In genomic region chr7:98653601-98654310, GRCh38 we compare ENCODE assay signal across 1 cellular context.
TF ChIP-seq lines count a peak whose summit lies in the region.

No MANE protein-coding gene starts in this region.

TF ChIP-seq in HepG2, 621 proteins besides CTCF, POLR2A, EP300 and RAD21 (continued from another document):
- TF ChIP-seq, protein P1, sequence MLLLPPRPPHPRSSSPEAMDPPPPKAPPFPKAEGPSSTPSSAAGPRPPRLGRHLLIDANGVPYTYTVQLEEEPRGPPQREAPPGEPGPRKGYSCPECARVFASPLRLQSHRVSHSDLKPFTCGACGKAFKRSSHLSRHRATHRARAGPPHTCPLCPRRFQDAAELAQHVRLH (CRISPR knock-in tag; IDR thresholded peaks at IDR 0.05; ENCODE audit: borderline replicate concordance, low read depth), result no peak
- TF ChIP-seq GABPA (IDR thresholded peaks at IDR 0.05; ENCODE audit: low read depth, low read length) (no peak), GABPA (CRISPR knock-in tag; IDR thresholded peaks at IDR 0.05; ENCODE audit: low read depth) (peak; percentile 79), HNF4A (CRISPR knock-in tag; IDR thresholded peaks at IDR 0.05) (peak; percentile 39; the same call in 1 of the 2 replicates)
- TF ChIP-seq, protein P2, sequence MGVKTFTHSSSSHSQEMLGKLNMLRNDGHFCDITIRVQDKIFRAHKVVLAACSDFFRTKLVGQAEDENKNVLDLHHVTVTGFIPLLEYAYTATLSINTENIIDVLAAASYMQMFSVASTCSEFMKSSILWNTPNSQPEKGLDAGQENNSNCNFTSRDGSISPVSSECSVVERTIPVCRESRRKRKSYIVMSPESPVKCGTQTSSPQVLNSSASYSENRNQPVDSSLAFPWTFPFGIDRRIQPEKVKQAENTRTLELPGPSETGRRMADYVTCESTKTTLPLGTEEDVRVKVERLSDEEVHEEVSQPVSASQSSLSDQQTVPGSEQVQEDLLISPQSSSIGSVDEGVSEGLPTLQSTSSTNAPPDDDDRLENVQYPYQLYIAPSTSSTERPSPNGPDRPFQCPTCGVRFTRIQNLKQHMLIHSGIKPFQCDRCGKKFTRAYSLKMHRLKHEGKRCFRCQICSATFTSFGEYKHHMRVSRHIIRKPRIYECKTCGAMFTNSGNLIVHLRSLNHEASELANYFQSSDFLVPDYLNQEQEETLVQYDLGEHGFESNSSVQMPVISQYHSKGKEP (CRISPR knock-in tag; IDR thresholded peaks at IDR 0.05), result no peak
